ENCODE assay signal across 8 cellular contexts in the genomic region with DNA sequence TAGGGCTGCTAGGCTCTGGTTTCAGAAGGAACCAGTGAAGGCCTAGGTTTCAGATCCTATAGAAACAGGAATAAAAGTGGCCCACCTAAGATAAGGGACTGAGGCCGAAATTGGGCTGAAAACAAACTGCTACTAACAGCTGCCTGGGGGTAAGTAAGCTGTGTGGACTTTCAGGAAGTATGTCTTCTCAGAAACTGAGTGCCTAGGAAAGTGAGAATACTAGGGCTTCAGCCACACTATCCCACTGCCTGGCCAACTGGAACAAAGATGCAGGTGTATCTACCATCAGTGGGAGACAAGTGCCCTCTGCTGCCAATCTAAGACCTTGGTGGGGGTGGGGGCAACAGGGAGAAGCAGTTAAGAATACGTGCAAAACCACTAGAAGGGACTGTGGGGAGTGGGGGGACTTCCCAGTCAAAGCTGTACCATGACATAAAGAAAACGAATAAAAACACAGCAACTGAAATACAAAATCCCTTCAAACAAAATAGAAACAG.
DNase-seq lines count a peak whose midpoint lies in the region; ATAC-seq and TF ChIP-seq lines count a peak whose summit lies in the region.

No MANE protein-coding gene starts in this region.

- TF ChIP-seq CTCF in GM10248 (IDR thresholded peaks at IDR 0.05; ENCODE audit: control extremely low read depth, extremely low read depth, low read depth, missing control alignments), result peak; percentile 19
- TF ChIP-seq CTCF in Loucy (conservative IDR thresholded peaks at IDR 0.05; ENCODE audit: low read length), result peak; percentile 48

- POLR2A ChIA-PET in GM10248 (lab: Yijun Ruan, JAX), result no interaction called here

- H3K9me2 ChIP-seq in Loucy (replicated peaks; ENCODE audit: low read depth, low read length), result no peaks in the 10 kb centered on the region

- no peaks in the 10 kb centered on the region for H3K27me3 ChIP-seq in Loucy (ENCODE audit: insufficient read depth, low read length, poor library complexity, severe bottlenecking)

- H4K20me1 ChIP-seq in Loucy (ENCODE audit: insufficient read depth, low read length, poor library complexity, severe bottlenecking), result peaks cover 41% of the 10 kb centered on the region

- H3K27me3 Mint-ChIP-seq in activated T-helper 17 cell treated with anti-CD3 and anti-CD28 coated beads, Interleukin-2, amount 50 U/mL, for 72 hours, result no peaks in the 10 kb centered on the region

- CTCF ChIA-PET in GM10248 (lab: Yijun Ruan, JAX), result interaction anchor here (1.2 to 2.4 kb wide), 15 partner anchors 8 to 343 kb away, joined by 3 to 10 read pairs (median 5); no protein-coding TSS in a partner anchor

- peak overlapping the region; percentile 67 for H3K4me3 Mint-ChIP-seq in activated T-helper 17 cell treated with anti-CD3 and anti-CD28 coated beads, Interleukin-2, amount 50 U/mL, for 72 hours

- DNase-seq in GM10248 (ENCODE audit: extremely low spot score), result peak; percentile 45
- DNase-seq in stimulated activated CD4-positive, alpha-beta T cell treated with anti-CD3 and anti-CD28 coated beads, TNF-alpha, amount 100 ng/mL, for 48 hours (ENCODE audit: low read depth in 3 of 3), result peak in 2 of 3 donors; percentile 20 to 46
- no peak for DNase-seq in SKM-1 (lab: John Stamatoyannopoulos, UW; ENCODE audit: unreplicated experiment)
- no peak for DNase-seq in mucosa of gallbladder (ENCODE audit: low spot score)
- no peak for DNase-seq in NCI-H2171 treated with DMSO at 0.1 percent for 48 hours (lab: John Stamatoyannopoulos, UW)

- peaks cover 45% of the 10 kb centered on the region for H3K4me1 ChIP-seq in Loucy (ENCODE audit: insufficient read depth, low read length, poor library complexity, severe bottlenecking)

- no peaks in the 10 kb centered on the region for H3K9me3 Mint-ChIP-seq in activated T-helper 17 cell treated with anti-CD3 and anti-CD28 coated beads, Interleukin-2, amount 50 U/mL, for 72 hours

- no peaks in the 10 kb centered on the region for H3K36me3 Mint-ChIP-seq in activated T-helper 17 cell treated with anti-CD3 and anti-CD28 coated beads, Interleukin-2, amount 50 U/mL, for 72 hours (ENCODE audit: low read depth)

- no peaks in the 10 kb centered on the region for H3F3A ChIP-seq in Loucy (ENCODE audit: low read depth)

- H3K4me3 ChIP-seq in Loucy (ENCODE audit: low read length, poor library complexity, severe bottlenecking), result peak overlapping the region; percentile 50

- H3K36me3 ChIP-seq in Loucy (ENCODE audit: insufficient read depth, low read length), result no peaks in the 10 kb centered on the region

- ATAC-seq in GM21529 (IDR thresholded peaks at IDR 0.05; ENCODE audit: unreplicated experiment), result peak; percentile 86
- peak; percentile 97 for ATAC-seq in activated T-helper 17 cell treated with anti-CD3 and anti-CD28 coated beads, Interleukin-2, amount 50 U/mL, for 72 hours (replicated peaks)

- no peaks in the 10 kb centered on the region for H3K9me3 ChIP-seq in Loucy (ENCODE audit: insufficient read depth, low read depth, low read length)

- H3K79me2 ChIP-seq in Loucy (ENCODE audit: insufficient read depth, low read length), result peaks cover 96% of the 10 kb centered on the region

- H3K9ac ChIP-seq in Loucy (ENCODE audit: low read depth, low read length, poor library complexity, severe bottlenecking), result peak overlapping the region; percentile 21

- no peak overlapping the region for H2AFZ ChIP-seq in Loucy (ENCODE audit: low read length)

- peaks cover 27% of the 10 kb centered on the region for H3K4me1 Mint-ChIP-seq in activated T-helper 17 cell treated with anti-CD3 and anti-CD28 coated beads, Interleukin-2, amount 50 U/mL, for 72 hours

- peak overlapping the region; percentile 92 for H3K27ac Mint-ChIP-seq in activated T-helper 17 cell treated with anti-CD3 and anti-CD28 coated beads, Interleukin-2, amount 50 U/mL, for 72 hours

- H3K4me2 ChIP-seq in Loucy (ENCODE audit: low read depth, low read length, poor library complexity, severe bottlenecking), result peak overlapping the region; percentile 79

Comparison
In these comparisons a context has a peak if more than half of its experiments do, and no peak if none do; other contexts are left out.
1. DNase-seq: peak in GM10248 (single experiment) and stimulated activated CD4-positive, alpha-beta T cell treated with anti-CD3 and anti-CD28 coated beads, TNF-alpha, amount 100 ng/mL, for 48 hours (2 of 3); none in SKM-1 (single experiment), mucosa of gallbladder (single experiment) and NCI-H2171 treated with DMSO at 0.1 percent for 48 hours (single experiment).